In genomic region chr19:19224852-19225494, GRCh38 we compare ENCODE assay signal across 8 cellular contexts. TPM values are rescaled to one million over a fixed set of nuclear protein-coding genes. Genes with fewer than 3 reads are reported as not detected.
DNase-seq lines count a peak whose midpoint lies in the region; ATAC-seq and TF ChIP-seq lines count a peak whose summit lies in the region.

No MANE protein-coding gene starts in this region.

- no peak overlapping the region for H3K27ac ChIP-seq in OCI-LY7 (ENCODE audit: low read depth, low read length, poor library complexity, severe bottlenecking)
- no peak overlapping the region for H3K27ac ChIP-seq in ovary
- no peak overlapping the region for H3K27ac ChIP-seq in tibial nerve

- POLR2A ChIA-PET in OCI-LY7 (lab: Charles Lee), result interaction anchor here (1.2 kb wide), 1 partner anchor 30 kb away, joined by 3 read pairs; no protein-coding TSS in a partner anchor

- TF ChIP-seq EP300 in ovary (IDR thresholded peaks at IDR 0.05), result no peak
- no peak for TF ChIP-seq EP300 in tibial nerve (IDR thresholded peaks at IDR 0.05)

- H3K4me1 Mint-ChIP-seq in CD14-positive monocyte, result peaks cover 6% of the 10 kb centered on the region

- peak; percentile 59 for DNase-seq in CD14-positive monocyte (ENCODE audit: low spot score)
- no peak for DNase-seq in OCI-LY7 (ENCODE audit: low spot score)
- peak; percentile 63 for DNase-seq in activated T-helper 1 cell treated with Interleukin-2 at 50 U/mL for 16 hours (ENCODE audit: low read depth)
- peak; percentile 79 for DNase-seq in fibroblast of villous mesenchyme (ENCODE audit: low read depth)
- DNase-seq in ovary, result peak in 4 of 5 donors; percentile 27 to 69 (median 39)
- DNase-seq in tibial nerve (ENCODE audit: low spot score in 2 of 2), result peak in 1 of 2 donors; percentile 10
- DNase-seq in cerebellar nuclear complex (lab: John Stamatoyannopoulos, UW), result no peak

- ATAC-seq in HG02884 (IDR thresholded peaks at IDR 0.05; ENCODE audit: unreplicated experiment), result peak; percentile 47

- peak; percentile 82 for TF ChIP-seq CTCF in CD14-positive monocyte (IDR thresholded peaks at IDR 0.05)
- TF ChIP-seq CTCF in OCI-LY7 (conservative IDR thresholded peaks at IDR 0.05; ENCODE audit: low read length), result peak; percentile 40; the same call in 1 of the 2 replicates
- peak; percentile 74 for TF ChIP-seq CTCF in fibroblast of villous mesenchyme (IDR thresholded peaks at IDR 0.05; ENCODE audit: insufficient read depth, low read depth, low read length)
- peak in 2 of 3 donors; percentile 10 to 24 for TF ChIP-seq CTCF in ovary (IDR thresholded peaks at IDR 0.05)
- TF ChIP-seq CTCF in tibial nerve (IDR thresholded peaks at IDR 0.05), result peak; percentile 46 to 70 (median 52)

- H3K36me3 ChIP-seq in OCI-LY7 (ENCODE audit: insufficient read depth, low read length) (no peaks in the 10 kb centered on the region), ovary (no peaks in the 10 kb centered on the region), tibial nerve (no peaks in the 10 kb centered on the region)

- intact Hi-C loops in CD14-positive monocyte (cut with micrococcal nuclease) (loop anchor here (2.0 to 5.0 kb wide), 2 partner anchors 78 kb away; no protein-coding TSS in a partner anchor), OCI-LY7 (cut with micrococcal nuclease; ENCODE audit: unreplicated experiment) (loop anchor here (1.0 kb wide), 1 partner anchor 39 kb away; no protein-coding TSS in a partner anchor), ovary (cut with DNase I) (no loop called here)

- no peaks in the 10 kb centered on the region for H3K36me3 Mint-ChIP-seq in CD14-positive monocyte

- no peak overlapping the region for H3K27ac Mint-ChIP-seq in CD14-positive monocyte

- peaks cover 27 to 49% (median 35%) of the 10 kb centered on the region in 3 donors for H3K27me3 Mint-ChIP-seq in CD14-positive monocyte (ENCODE audit: low read depth in 3 of 3)

- no peak overlapping the region for H2AFZ ChIP-seq in OCI-LY7 (ENCODE audit: low read length)

- H3K9me3 ChIP-seq in OCI-LY7 (ENCODE audit: low read length) (no peaks in the 10 kb centered on the region), ovary (no peaks in the 10 kb centered on the region), tibial nerve (no peaks in the 10 kb centered on the region)

- H3K79me2 ChIP-seq in OCI-LY7 (ENCODE audit: insufficient read depth, low read depth, low read length), result no peaks in the 10 kb centered on the region

- peak overlapping the region; percentile 20; the same call in 1 of the 2 replicates for H3K4me2 ChIP-seq in OCI-LY7 (ENCODE audit: low read length)

- no peaks in the 10 kb centered on the region for H4K20me1 ChIP-seq in OCI-LY7 (ENCODE audit: insufficient read depth, low read length)

- 1 to 2% (median 1%) methylated on average over 38 to 59 of the region's 59 CpGs for WGBS in ovary, 3 donors
- 3% methylated on average over 22 to 28 of the region's 59 CpGs for WGBS in tibial nerve, 2 donors

- no peaks in the 10 kb centered on the region for H3K27me3 ChIP-seq in ovary
- peaks cover 0 to 48% of the 10 kb centered on the region in 2 donors for H3K27me3 ChIP-seq in tibial nerve

- H3K4me3 Mint-ChIP-seq in CD14-positive monocyte, result peak overlapping the region; percentile 67 to 80

- H3K4me3 ChIP-seq in OCI-LY7 (ENCODE audit: low read depth, low read length, poor library complexity, severe bottlenecking) (no peak overlapping the region), fibroblast of villous mesenchyme (ENCODE audit: low read depth, low read length) (peak overlapping the region; percentile 30), ovary (no peak overlapping the region), tibial nerve (peak overlapping the region; percentile 9 to 45 (median 27))

- H3K4me1 ChIP-seq in OCI-LY7 (ENCODE audit: insufficient read depth, low read length, poor library complexity, severe bottlenecking) (no peaks in the 10 kb centered on the region), ovary (ENCODE audit: insufficient read depth) (peaks cover 2% of the 10 kb centered on the region), tibial nerve (peaks cover 0 to 11% (median 1%) of the 10 kb centered on the region in 4 donors)

- CTCF ChIA-PET in OCI-LY7 (lab: Charles Lee; ENCODE audit: unreplicated experiment), result no interaction called here

- no TSS peak for BruUV-seq in OCI-LY7 (replicated peaks; lab: Mats Ljungman, UMichigan)

- TF ChIP-seq POLR2A in ovary (IDR thresholded peaks at IDR 0.05), result no peak
- no peak for TF ChIP-seq POLR2A in tibial nerve (IDR thresholded peaks at IDR 0.05)

- no peaks in the 10 kb centered on the region for H3K9me2 ChIP-seq in OCI-LY7 (ENCODE audit: insufficient read depth, low read length)

- peaks cover 0 to 2% (median 0%) of the 10 kb centered on the region in 7 donors for H3K9me3 Mint-ChIP-seq in CD14-positive monocyte

RNA-seq across cellular contexts. Expression of gene NCAN, which starts 13.2 kb away (rescaled TPM):
- not detected for polyA plus RNA-seq in CD14-positive monocyte
- total RNA-seq in OCI-LY7 (2014; rRNA removed; shearing (Covaris generic)), result not detected in 2 replicates
- total RNA-seq in OCI-LY7 (2022), result not detected in 2 replicates
- total RNA-seq in fibroblast of villous mesenchyme, result under 0.01 TPM in 1 of 2 replicates, not detected in the other
- total RNA-seq in ovary, result not detected
- not detected for polyA plus RNA-seq in ovary
- not detected for total RNA-seq in tibial nerve

RNA-seq across cellular contexts. Expression of gene NR2C2AP, which starts 21.8 kb away (rescaled TPM):
- 1 to 10 TPM; 6.4 TPM for polyA plus RNA-seq in CD14-positive monocyte
- total RNA-seq in OCI-LY7 (2014; rRNA removed; shearing (Covaris generic)), result 28.6 and 29.7 TPM in 2 replicates
- 21.2 and 27.3 TPM in 2 replicates for total RNA-seq in OCI-LY7 (2022)
- total RNA-seq in fibroblast of villous mesenchyme, result 7.1 and 7.8 TPM in 2 replicates
- total RNA-seq in ovary, result 10 to 100 TPM; 12.5 to 24.4 (median 14.9) TPM
- 10 to 100 TPM in 1 of 2 donors, 1 to 10 TPM in 1; 8.8 to 27.2 TPM for polyA plus RNA-seq in ovary
- 10 to 100 TPM; 13.5 to 21.3 (median 15.1) TPM for total RNA-seq in tibial nerve

RNA-seq across cellular contexts. Expression of gene RFXANK, which starts 32.9 kb away (rescaled TPM):
- 10 to 100 TPM; 62.2 to 66.6 TPM for polyA plus RNA-seq in CD14-positive monocyte
- 103 and 105 TPM in 2 replicates for total RNA-seq in OCI-LY7 (2014; rRNA removed; shearing (Covaris generic))
- 114 and 115 TPM in 2 replicates for total RNA-seq in OCI-LY7 (2022)
- 57.9 and 83.4 TPM in 2 replicates for total RNA-seq in fibroblast of villous mesenchyme
- total RNA-seq in ovary, result 10 to 100 TPM; 40.4 to 67.2 (median 58.4) TPM
- 10 to 100 TPM in 1 of 2 donors, 1 to 10 TPM in 1; 9.7 to 59.2 TPM for polyA plus RNA-seq in ovary
- 10 to 100 TPM; 46.3 to 62.1 (median 56.8) TPM for total RNA-seq in tibial nerve

RNA-seq across cellular contexts. Expression of gene BORCS8, which starts 33.0 kb away (rescaled TPM):
- 10 to 100 TPM; 31.6 to 36.5 TPM for polyA plus RNA-seq in CD14-positive monocyte
- total RNA-seq in OCI-LY7 (2014; rRNA removed; shearing (Covaris generic)), result 31.0 and 39.8 TPM in 2 replicates
- total RNA-seq in OCI-LY7 (2022), result 35.2 and 40.2 TPM in 2 replicates
- 13.4 and 19.0 TPM in 2 replicates for total RNA-seq in fibroblast of villous mesenchyme
- 10 to 100 TPM in 6 of 7 donors, 1 to 10 TPM in 1; 5.4 to 19.0 (median 16.6) TPM for total RNA-seq in ovary
- 10 to 100 TPM in 1 of 2 donors, 1 to 10 TPM in 1; 5.7 to 13.1 TPM for polyA plus RNA-seq in ovary
- 10 to 100 TPM; 11.8 to 29.1 (median 18.8) TPM for total RNA-seq in tibial nerve

RNA-seq across cellular contexts. Expression of gene TM6SF2, which starts 48.1 kb away (rescaled TPM):
- polyA plus RNA-seq in CD14-positive monocyte, result not detected
- total RNA-seq in OCI-LY7 (2014; rRNA removed; shearing (Covaris generic)), result not detected in 2 replicates
- total RNA-seq in OCI-LY7 (2022), result not detected in 2 replicates
- total RNA-seq in fibroblast of villous mesenchyme, result 0.86 and 1.3 TPM in 2 replicates
- 1 to 10 TPM in 1 of 7 donors, under 1 TPM in 2, not detected in 4; 0.25 to 3.7 (median 0.31) TPM for total RNA-seq in ovary
- under 1 TPM in 1 of 2 donors, not detected in 1; 0.19 TPM for polyA plus RNA-seq in ovary
- 1 to 10 TPM in 1 of 4 donors, not detected in 3; 2.1 TPM for total RNA-seq in tibial nerve

Comparison
In these comparisons a context has a peak if more than half of its experiments do, and no peak if none do; other contexts are left out.
1. DNase-seq: peak in CD14-positive monocyte (single experiment), activated T-helper 1 cell treated with Interleukin-2 at 50 U/mL for 16 hours (single experiment), fibroblast of villous mesenchyme (single experiment) and ovary (4 of 5); none in OCI-LY7 (single experiment) and cerebellar nuclear complex (0 of 2).
2. CTCF ChIP-seq: peak in every context shown above with its lines; median percentile 82 in CD14-positive monocyte; 74 in fibroblast of villous mesenchyme; 52 in tibial nerve; 40 in OCI-LY7; 17 in ovary.
3. H3K4me3 ChIP-seq: peak in fibroblast of villous mesenchyme (single experiment) and tibial nerve (4 of 4); none in OCI-LY7 (single experiment) and ovary (single experiment).
4. intact Hi-C loops: an anchor here in CD14-positive monocyte (2.0 to 5.0 kb wide) and OCI-LY7 (1.0 kb wide); none called in ovary.